Comparison of ENCODE assay signal across 1 cellular context in genomic region chr7:150399861-150400778, GRCh38.
TF ChIP-seq lines count a peak whose summit lies in the region.

No MANE protein-coding gene starts in this region.

TF ChIP-seq in A549, 52 proteins besides CTCF, POLR2A, EP300 and RAD21 (continued from another document):
- TF ChIP-seq, protein P1, sequence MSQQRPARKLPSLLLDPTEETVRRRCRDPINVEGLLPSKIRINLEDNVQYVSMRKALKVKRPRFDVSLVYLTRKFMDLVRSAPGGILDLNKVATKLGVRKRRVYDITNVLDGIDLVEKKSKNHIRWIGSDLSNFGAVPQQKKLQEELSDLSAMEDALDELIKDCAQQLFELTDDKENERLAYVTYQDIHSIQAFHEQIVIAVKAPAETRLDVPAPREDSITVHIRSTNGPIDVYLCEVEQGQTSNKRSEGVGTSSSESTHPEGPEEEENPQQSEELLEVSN (IDR thresholded peaks at IDR 0.05; ENCODE audit: borderline replicate concordance, low read depth) = no peak
- TF ChIP-seq ZNF302 (CRISPR knock-in tag; IDR thresholded peaks at IDR 0.05) (no peak), RARB (CRISPR knock-in tag; IDR thresholded peaks at IDR 0.05) (no peak), TP53 (CRISPR knock-in tag; IDR thresholded peaks at IDR 0.05) (no peak), ZFP36 (IDR thresholded peaks at IDR 0.05; ENCODE audit: borderline replicate concordance, partially characterized antibody) (no peak), CBX8 (IDR thresholded peaks at IDR 0.05) (no peak), JUNB (IDR thresholded peaks at IDR 0.05) (no peak), BHLHE40 (IDR thresholded peaks at IDR 0.05; ENCODE audit: low read depth, low read length) (no peak), NPAS2 (CRISPR knock-in tag; IDR thresholded peaks at IDR 0.05; ENCODE audit: borderline replicate concordance) (no peak), FOSL2 (IDR thresholded peaks at IDR 0.05) (no peak), FOSL2 (CRISPR knock-in tag; IDR thresholded peaks at IDR 0.05) (peak; percentile 62), MAFK (IDR thresholded peaks at IDR 0.05; ENCODE audit: partially characterized antibody) (peak; percentile 85)
- TF ChIP-seq, protein P2, sequence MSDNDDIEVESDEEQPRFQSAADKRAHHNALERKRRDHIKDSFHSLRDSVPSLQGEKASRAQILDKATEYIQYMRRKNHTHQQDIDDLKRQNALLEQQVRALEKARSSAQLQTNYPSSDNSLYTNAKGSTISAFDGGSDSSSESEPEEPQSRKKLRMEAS (IDR thresholded peaks at IDR 0.05) = 0 out of 2 replicates have a peak, but pooled peaks have one; percentile 15
TF ChIP-seq in A549: peak in this region for 4.
